Comparison of ENCODE assay signal across 23 cellular contexts in the genomic region with DNA sequence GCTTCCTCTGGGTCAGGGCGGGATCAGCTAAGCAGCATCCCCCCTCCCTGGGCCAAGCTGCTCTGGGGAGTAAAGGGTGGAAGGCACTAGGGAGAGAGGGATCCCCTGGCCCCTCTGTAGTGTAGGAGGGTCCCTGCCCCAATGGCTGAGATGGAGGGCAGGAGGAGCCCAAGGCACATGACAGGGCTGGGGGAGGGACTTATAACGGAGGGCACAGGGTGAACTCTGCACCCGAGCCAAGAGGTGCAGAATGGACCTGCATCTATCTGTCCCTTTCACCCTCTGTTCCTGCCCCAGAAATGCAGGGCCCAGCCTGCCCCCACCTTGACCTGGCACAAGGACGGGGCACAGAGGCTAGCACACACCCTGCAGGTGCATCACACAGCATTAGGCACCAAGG. TPM values are rescaled to one million over a fixed set of nuclear protein-coding genes. Genes with fewer than 3 reads are reported as not detected.
A peak's percentile ranks its signal among the peaks of the same experiment; 100 is the strongest.
DNase-seq lines count a peak whose midpoint lies in the region; ATAC-seq, FAIRE-seq and TF ChIP-seq lines count a peak whose summit lies in the region.
"Had no signal": no experiment of that assay in that cellular context is flagged by ENCODE, and none has a peak within 500 bp of the region (broad histone marks: within the 10 kb centered on the region; RNA-seq: fewer than 3 reads in every experiment).

No MANE protein-coding gene starts in this region.

- H3K27ac ChIP-seq in BLaER1 (peak overlapping the region; percentile 74), PC-3 (ENCODE audit: low read length) (no peak overlapping the region), sigmoid colon (no peak overlapping the region)
- peak overlapping the region; percentile 43 for H3K27ac ChIP-seq in CD4-positive, CD25-positive, alpha-beta regulatory T cell (ENCODE audit: insufficient read depth, low read length, poor library complexity, severe bottlenecking)
- H3K27ac ChIP-seq: GM23248 had no signal

- intact Hi-C loops in PC-3 (cut with micrococcal nuclease), result no loop called here
- intact Hi-C loops in sigmoid colon (cut with DNase I), result no loop called here

- H3K79me2 ChIP-seq in PC-3 (ENCODE audit: low read length), result peaks cover 4% of the 10 kb centered on the region

- WGBS in sigmoid colon, 2 donors, result 70 to 84% methylated on average over 4 of the region's 4 CpGs

- CTCF ChIA-PET in PC-3 (lab: Charles Lee), result no interaction called here

- H3K9ac ChIP-seq in BLaER1 (no peak overlapping the region; the same call in 1 of the 2 replicates), PC-3 (ENCODE audit: low read length) (no peak overlapping the region)
- H3K9ac ChIP-seq: GM23248, SK-N-SH had no signal

- ATAC-seq in CD4-positive, CD25-positive, alpha-beta regulatory T cell (ENCODE audit: low read depth in 2 of 2), result no peak
- ATAC-seq in PC-3, result no peak
- peak; percentile 1 for ATAC-seq in esophagus mucosa
- no peak for ATAC-seq in HG02610 (IDR thresholded peaks at IDR 0.05; ENCODE audit: unreplicated experiment)

- H3K27me3 Mint-ChIP-seq in CD4-positive, CD25-positive, alpha-beta regulatory T cell, result no peaks in the 10 kb centered on the region
- H3K27me3 Mint-ChIP-seq: CD4-positive, alpha-beta memory T cell had no signal

- H3K9me3 ChIP-seq in BLaER1, result no peaks in the 10 kb centered on the region
- H3K9me3 ChIP-seq in CD4-positive, CD25-positive, alpha-beta regulatory T cell (ENCODE audit: control insufficient read depth in 2 of 2, low read length in 2 of 2), result no peaks in the 10 kb centered on the region
- no peaks in the 10 kb centered on the region for H3K9me3 ChIP-seq in PC-3 (ENCODE audit: low read length)
- no peaks in the 10 kb centered on the region for H3K9me3 ChIP-seq in sigmoid colon
- H3K9me3 ChIP-seq in BE2C, result no peaks in the 10 kb centered on the region
- H3K9me3 ChIP-seq: HAP-1, MG63, SK-N-SH had no signal

- no peak for TF ChIP-seq EP300 in sigmoid colon (IDR thresholded peaks at IDR 0.05)

- H3K9me2 ChIP-seq in PC-3 (replicated peaks; ENCODE audit: low read length), result no peaks in the 10 kb centered on the region
- H3K9me2 ChIP-seq: SK-N-SH had no signal

- H3K4me3 ChIP-seq in BLaER1 (no peak overlapping the region), PC-3 (ENCODE audit: low read length) (no peak overlapping the region), sigmoid colon (no peak overlapping the region), BE2C (ENCODE audit: low read depth, low read length) (no peak overlapping the region)
- H3K4me3 ChIP-seq in CD4-positive, CD25-positive, alpha-beta regulatory T cell (ENCODE audit: low read depth, low read length), result no peak overlapping the region
- H3K4me3 ChIP-seq: GM23248, HAP-1, MG63 had no signal

- H3K4me2 ChIP-seq in BLaER1, result peak overlapping the region; percentile 85
- no peak overlapping the region for H3K4me2 ChIP-seq in PC-3 (ENCODE audit: low read length)
- H3K4me2 ChIP-seq: SK-N-SH had no signal

- H3K4me3 Mint-ChIP-seq in CD4-positive, CD25-positive, alpha-beta regulatory T cell, result peak overlapping the region in 1 of 4 donors; percentile 15

- H3K9me3 Mint-ChIP-seq in CD4-positive, CD25-positive, alpha-beta regulatory T cell, result no peaks in the 10 kb centered on the region
- H3K9me3 Mint-ChIP-seq: CD4-positive, alpha-beta memory T cell had no signal

- peaks cover 19% of the 10 kb centered on the region for H3K36me3 Mint-ChIP-seq in CD4-positive, CD25-positive, alpha-beta regulatory T cell

- POLR2A ChIA-PET in PC-3 (lab: Charles Lee; ENCODE audit: unreplicated experiment), result no interaction called here

- H4K20me1 ChIP-seq in BLaER1, result no peaks in the 10 kb centered on the region
- no peaks in the 10 kb centered on the region for H4K20me1 ChIP-seq in PC-3 (ENCODE audit: low read length)

- no peak for FAIRE-seq in GM19239 (lab: Jason Lieb, UNC)
- FAIRE-seq: RCC 7860 had no signal

- H2AFZ ChIP-seq in PC-3 (ENCODE audit: low read length), result no peak overlapping the region
- H2AFZ ChIP-seq: GM23248 had no signal

- H3K4me1 Mint-ChIP-seq in CD4-positive, CD25-positive, alpha-beta regulatory T cell, result peaks cover 19 to 68% (median 47%) of the 10 kb centered on the region in 4 donors

- peak overlapping the region in 1 of 3 donors; percentile 29 for H3K27ac Mint-ChIP-seq in CD4-positive, CD25-positive, alpha-beta regulatory T cell

- TF ChIP-seq POLR2A in sigmoid colon (IDR thresholded peaks at IDR 0.05), result no peak

- peaks cover 36% of the 10 kb centered on the region for H3K36me3 ChIP-seq in BLaER1
- peaks cover 37% of the 10 kb centered on the region for H3K36me3 ChIP-seq in CD4-positive, CD25-positive, alpha-beta regulatory T cell (ENCODE audit: control insufficient read depth, insufficient read depth, low read length)
- peaks cover 37% of the 10 kb centered on the region for H3K36me3 ChIP-seq in PC-3 (ENCODE audit: low read depth, low read length)
- peaks cover 42 to 60% (median 47%) of the 10 kb centered on the region in 4 donors for H3K36me3 ChIP-seq in sigmoid colon
- H3K36me3 ChIP-seq in BE2C, result 0 out of 2 replicates have a peak, but pooled peaks cover 2% of the 10 kb centered on the region

- DNase-seq in CD4-positive, CD25-positive, alpha-beta regulatory T cell, result no peak
- DNase-seq in PC-3 (no peak), GM19239 (ENCODE audit: insufficient read length, low spot score) (no peak), sigmoid colon (no peak), BE2C (no peak)
- DNase-seq: ACHN; CD4-positive, alpha-beta memory T cell; DMS153; GDM1; GM23248; MG63; NCI-H1048; NCI-H1436; NCI-H1930; NCI-H345; NCI-H524 treated with DMSO at 0.1 percent for 48 hours; SHP77; SK-N-SH had no signal

- no peaks in the 10 kb centered on the region for H3K27me3 ChIP-seq in BLaER1
- H3K27me3 ChIP-seq in CD4-positive, CD25-positive, alpha-beta regulatory T cell (ENCODE audit: control insufficient read depth, insufficient read depth, low read length), result no peaks in the 10 kb centered on the region
- H3K27me3 ChIP-seq in PC-3 (ENCODE audit: low read length), result no peaks in the 10 kb centered on the region
- H3K27me3 ChIP-seq in sigmoid colon, result no peaks in the 10 kb centered on the region
- no peaks in the 10 kb centered on the region for H3K27me3 ChIP-seq in BE2C
- H3K27me3 ChIP-seq: MG63 had no signal

- peaks cover 88% of the 10 kb centered on the region for H3K4me1 ChIP-seq in BLaER1
- H3K4me1 ChIP-seq in CD4-positive, CD25-positive, alpha-beta regulatory T cell (ENCODE audit: control insufficient read depth, insufficient read depth, low read length, poor library complexity, severe bottlenecking), result peaks cover 45% of the 10 kb centered on the region
- peaks cover 15% of the 10 kb centered on the region for H3K4me1 ChIP-seq in PC-3 (ENCODE audit: insufficient read depth, low read length)
- H3K4me1 ChIP-seq in sigmoid colon, result peaks cover 0 to 40% (median 28%) of the 10 kb centered on the region in 4 donors
- H3K4me1 ChIP-seq in BE2C, result peaks cover 4% of the 10 kb centered on the region; the same call in 1 of the 2 replicates
- H3K4me1 ChIP-seq: HAP-1 had no signal

- TSS peak; percentile 20 for BruUV-seq in PC-3 (replicated peaks; lab: Mats Ljungman, UMichigan)

- no peaks in the 10 kb centered on the region for H3F3A ChIP-seq in PC-3 (ENCODE audit: low read length, unreplicated experiment)

- TF ChIP-seq CTCF in PC-3 (conservative IDR thresholded peaks at IDR 0.05; ENCODE audit: low read depth, low read length) (no peak), sigmoid colon (IDR thresholded peaks at IDR 0.05) (no peak), BE2C (IDR thresholded peaks at IDR 0.05; ENCODE audit: low read depth, low read length) (no peak)

RNA-seq across cellular contexts. Expression of a gene that starts 3.8 kb away (rescaled TPM):
- total RNA-seq in CD4-positive, CD25-positive, alpha-beta regulatory T cell, result 297 TPM
- 100 to 1,000 TPM; 279 to 382 (median 330) TPM for polyA plus RNA-seq in CD4-positive, CD25-positive, alpha-beta regulatory T cell
- total RNA-seq in PC-3 (2014; rRNA removed), result 1.9 and 3.4 TPM in 2 replicates
- 7.0 TPM for total RNA-seq in esophagus mucosa
- total RNA-seq in sigmoid colon, result 1 to 10 TPM in 3 of 4 donors, under 1 TPM in 1; 0.95 to 2.9 (median 1.3) TPM
- polyA plus RNA-seq in sigmoid colon, result 10 to 100 TPM in 2 of 3 donors, 1 to 10 TPM in 1; 3.6 to 19.9 (median 13.5) TPM
- not detected for polyA plus RNA-seq in BE2C (2012; ENCODE audit: insufficient read depth, insufficient read length, low read depth)

RNA-seq across cellular contexts. Expression of a gene that starts 21.2 kb away (rescaled TPM):
- total RNA-seq in CD4-positive, CD25-positive, alpha-beta regulatory T cell, result 16.8 TPM
- polyA plus RNA-seq in CD4-positive, CD25-positive, alpha-beta regulatory T cell, result 1 to 10 TPM; 1.5 to 5.1 (median 2.4) TPM
- total RNA-seq in PC-3 (2014; rRNA removed) (62.0 and 73.5 TPM in 2 replicates), esophagus mucosa (168 TPM), sigmoid colon (10 to 100 TPM in 3 of 4 donors, 1 to 10 TPM in 1; 9.9 to 17.2 (median 15.4) TPM)
- polyA plus RNA-seq in sigmoid colon, result 10 to 100 TPM in 1 of 3 donors, 1 to 10 TPM in 2; 3.2 to 10.3 (median 6.0) TPM
- 20.2 TPM for polyA plus RNA-seq in BE2C (2012; ENCODE audit: insufficient read depth, insufficient read length, low read depth)

RNA-seq across cellular contexts. Expression of a gene that starts 30.1 kb away (rescaled TPM):
- 68.0 TPM for total RNA-seq in CD4-positive, CD25-positive, alpha-beta regulatory T cell
- polyA plus RNA-seq in CD4-positive, CD25-positive, alpha-beta regulatory T cell, result 1 to 10 TPM; 1.2 to 2.3 (median 1.6) TPM
- 21.5 and 23.8 TPM in 2 replicates for total RNA-seq in PC-3 (2014; rRNA removed)
- 17.1 TPM for total RNA-seq in esophagus mucosa
- total RNA-seq in sigmoid colon, result 10 to 100 TPM; 18.6 to 51.0 (median 26.0) TPM
- polyA plus RNA-seq in sigmoid colon, result 10 to 100 TPM in 1 of 3 donors, 1 to 10 TPM in 2; 1.2 to 25.8 (median 1.8) TPM
- 12.2 TPM for polyA plus RNA-seq in BE2C (2012; ENCODE audit: insufficient read depth, insufficient read length, low read depth)

RNA-seq across cellular contexts. Expression of a gene that starts 30.3 kb away (rescaled TPM):
- total RNA-seq in CD4-positive, CD25-positive, alpha-beta regulatory T cell, result 32.6 TPM
- 1 to 10 TPM; 2.3 to 3.1 (median 2.7) TPM for polyA plus RNA-seq in CD4-positive, CD25-positive, alpha-beta regulatory T cell
- 12.3 and 12.8 TPM in 2 replicates for total RNA-seq in PC-3 (2014; rRNA removed)
- total RNA-seq in esophagus mucosa, result 19.6 TPM
- total RNA-seq in sigmoid colon, result 10 to 100 TPM; 10.3 to 16.6 (median 15.8) TPM
- polyA plus RNA-seq in sigmoid colon, result 10 to 100 TPM in 1 of 3 donors, 1 to 10 TPM in 2; 2.3 to 12.0 (median 2.4) TPM
- polyA plus RNA-seq in BE2C (2012; ENCODE audit: insufficient read depth, insufficient read length, low read depth), result 35.0 TPM

RNA-seq across cellular contexts. Expression of a gene that starts 57.3 kb away (rescaled TPM):
- 2.7 TPM for total RNA-seq in CD4-positive, CD25-positive, alpha-beta regulatory T cell
- polyA plus RNA-seq in CD4-positive, CD25-positive, alpha-beta regulatory T cell, result under 1 TPM in 3 of 4 donors, not detected in 1; 0.05 to 0.24 (median 0.11) TPM
- total RNA-seq in PC-3 (2014; rRNA removed), result 31.6 and 37.3 TPM in 2 replicates
- total RNA-seq in esophagus mucosa, result 33.8 TPM
- 1 to 10 TPM in 1 of 4 donors, under 1 TPM in 3; under 0.01 to 1.9 (median 0.22) TPM for total RNA-seq in sigmoid colon
- 1 to 10 TPM; 4.2 to 7.6 (median 5.5) TPM for polyA plus RNA-seq in sigmoid colon
- polyA plus RNA-seq in BE2C (2012; ENCODE audit: insufficient read depth, insufficient read length, low read depth), result 6.3 TPM

Comparison
In these comparisons a context has a peak if more than half of its experiments do, and no peak if none do; other contexts are left out.
1. H3K27ac ChIP-seq: peak in BLaER1 (single experiment) and CD4-positive, CD25-positive, alpha-beta regulatory T cell (single experiment); none in PC-3 (single experiment) and sigmoid colon (0 of 4).
2. RNA of a gene that starts 3.8 kb away (total RNA-seq): 297 TPM in CD4-positive, CD25-positive, alpha-beta regulatory T cell (single experiment); 7.0 TPM in esophagus mucosa (single experiment), 1.9 to 3.4 TPM in PC-3 and 0.95 to 2.9 TPM in sigmoid colon; every median in the first group is over 10 times any median in the second.